ENCODE assay signal across 21 cellular contexts in the genomic region with DNA sequence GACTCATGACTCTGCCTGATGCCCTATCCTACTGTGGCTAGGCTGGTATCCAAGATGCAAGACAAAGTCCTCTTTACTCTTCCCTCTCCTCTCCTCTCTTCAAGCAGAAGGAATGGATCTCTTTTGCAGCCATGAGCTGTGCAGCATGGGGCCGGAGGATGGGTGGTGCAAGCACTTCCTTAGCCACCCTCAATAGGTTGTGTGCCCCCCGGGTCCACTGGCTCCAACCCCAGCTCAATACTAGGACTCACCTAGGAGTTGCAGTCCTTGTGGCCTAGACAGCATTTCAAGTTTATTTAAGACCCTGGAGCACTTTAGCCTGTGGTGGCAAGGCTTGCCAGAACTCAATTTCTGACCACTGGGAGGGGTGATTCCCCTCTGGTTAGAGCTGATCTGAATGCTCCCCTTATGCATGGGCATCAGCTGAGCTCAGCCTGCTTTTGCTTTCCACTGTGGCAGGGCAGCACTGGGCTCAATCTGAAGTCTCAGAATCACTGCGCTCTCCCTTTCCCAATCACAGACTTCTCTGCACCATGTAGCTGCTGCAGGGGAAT. TPM values are rescaled to one million over a fixed set of nuclear protein-coding genes. Genes with fewer than 3 reads are reported as not detected.
DNase-seq lines count a peak whose midpoint lies in the region; ATAC-seq and TF ChIP-seq lines count a peak whose summit lies in the region.
"Had no signal": no experiment of that assay in that cellular context is flagged by ENCODE, and none has a peak within 500 bp of the region (broad histone marks: within the 10 kb centered on the region; RNA-seq: fewer than 3 reads in every experiment).

No MANE protein-coding gene starts in this region.

- no peak overlapping the region for H3K4me3 ChIP-seq in A673 (ENCODE audit: low read depth, low read length, poor library complexity, severe bottlenecking)
- H3K4me3 ChIP-seq: GM12878 had no signal

- no peaks in the 10 kb centered on the region for H3K36me3 Mint-ChIP-seq in activated CD8-positive, alpha-beta memory T cell treated with anti-CD3 and anti-CD28 coated beads, Interleukin-2, amount 10 ng/mL, durations not matched to agents 7 days and 5 days
- no peaks in the 10 kb centered on the region for H3K36me3 Mint-ChIP-seq in stimulated activated effector memory CD8-positive, alpha-beta T cell treated with anti-CD3 and anti-CD28 coated beads, Interleukin-12 subunit alpha, Interleukin-12 subunit beta, amount 100 ng/mL, for 72 hours

- DNase-seq in activated CD8-positive, alpha-beta memory T cell treated with anti-CD3 and anti-CD28 coated beads for 24 hours: peak; percentile 49
- DNase-seq in activated CD8-positive, alpha-beta memory T cell treated with anti-CD3 and anti-CD28 coated beads, Interleukin-2, amount 10 ng/mL, durations not matched to agents 7 days and 5 days: no peak
- DNase-seq in GM13976 (ENCODE audit: low spot score): peak; percentile 1
- peak; percentile 41 for DNase-seq in islet precursor cell
- no peak for DNase-seq in stimulated activated effector memory CD8-positive, alpha-beta T cell treated with anti-CD3 and anti-CD28 coated beads, Interleukin-12 subunit alpha, Interleukin-12 subunit beta, amount 100 ng/mL, for 72 hours (ENCODE audit: low spot score in 2 of 2)
- DNase-seq in A673 (ENCODE audit: low spot score): no peak
- DNase-seq: Caco-2; DMS53; KG1; NCI-H1048; NCI-H146; NCI-H2081 treated with DMSO at 0.1 percent for 48 hours; NCI-H226; NCI-H69; NK-92 treated with Interleukin-12 subunit alpha and Interleukin-12 subunit beta, amount 100 ng/mL, for 24 hours; OCI-M1 had no signal

- H3K9me3 ChIP-seq in A673 (ENCODE audit: low read depth, low read length, poor library complexity, severe bottlenecking): no peaks in the 10 kb centered on the region
- H3K9me3 ChIP-seq: Caco-2 had no signal

- POLR2A ChIA-PET in A673 (lab: Charles Lee; ENCODE audit: low non-redundant PET): no interaction called here

- BruUV-seq in A673 (replicated peaks; lab: Mats Ljungman, UMichigan): no TSS peak

- TF ChIP-seq CTCF in GM13976 (IDR thresholded peaks at IDR 0.05; ENCODE audit: borderline replicate concordance, control extremely low read depth, extremely low read depth, insufficient read depth, missing control alignments) (no peak), A673 (conservative IDR thresholded peaks at IDR 0.05; ENCODE audit: low read depth, low read length) (no peak)

- no peak overlapping the region for H3K27ac Mint-ChIP-seq in activated CD8-positive, alpha-beta memory T cell treated with anti-CD3 and anti-CD28 coated beads, Interleukin-2, amount 10 ng/mL, durations not matched to agents 7 days and 5 days
- no peak overlapping the region for H3K27ac Mint-ChIP-seq in stimulated activated effector memory CD8-positive, alpha-beta T cell treated with anti-CD3 and anti-CD28 coated beads, Interleukin-12 subunit alpha, Interleukin-12 subunit beta, amount 100 ng/mL, for 72 hours

- H3K4me3 Mint-ChIP-seq in activated CD8-positive, alpha-beta memory T cell treated with anti-CD3 and anti-CD28 coated beads, Interleukin-2, amount 10 ng/mL, durations not matched to agents 7 days and 5 days: no peak overlapping the region
- H3K4me3 Mint-ChIP-seq in stimulated activated effector memory CD8-positive, alpha-beta T cell treated with anti-CD3 and anti-CD28 coated beads, Interleukin-12 subunit alpha, Interleukin-12 subunit beta, amount 100 ng/mL, for 72 hours: no peak overlapping the region

- H3K27me3 Mint-ChIP-seq in activated CD8-positive, alpha-beta memory T cell treated with anti-CD3 and anti-CD28 coated beads, Interleukin-2, amount 10 ng/mL, durations not matched to agents 7 days and 5 days: peaks cover 5% of the 10 kb centered on the region

- intact Hi-C loops in A673 (cut with micrococcal nuclease; ENCODE audit: unreplicated experiment): no loop called here

- in situ Hi-C loops in GM13976 (cut with MboI; ENCODE audit: low sequenced_read_pairs, unreplicated experiment): no loop called here

- no peak for ATAC-seq in activated CD8-positive, alpha-beta memory T cell treated with anti-CD3 and anti-CD28 coated beads, Interleukin-2, amount 10 ng/mL, durations not matched to agents 7 days and 5 days
- peak; percentile 16 for ATAC-seq in stimulated activated effector memory CD8-positive, alpha-beta T cell treated with anti-CD3 and anti-CD28 coated beads, Interleukin-12 subunit alpha, Interleukin-12 subunit beta, amount 100 ng/mL, for 72 hours
- ATAC-seq in GM18517 (IDR thresholded peaks at IDR 0.05; ENCODE audit: unreplicated experiment) (no peak), HG03520 (IDR thresholded peaks at IDR 0.05; ENCODE audit: unreplicated experiment) (no peak)
- ATAC-seq: GM12878 had no signal

- H3K9me3 Mint-ChIP-seq in activated CD8-positive, alpha-beta memory T cell treated with anti-CD3 and anti-CD28 coated beads, Interleukin-2, amount 10 ng/mL, durations not matched to agents 7 days and 5 days (ENCODE audit: low read depth): no peaks in the 10 kb centered on the region
- H3K9me3 Mint-ChIP-seq in stimulated activated effector memory CD8-positive, alpha-beta T cell treated with anti-CD3 and anti-CD28 coated beads, Interleukin-12 subunit alpha, Interleukin-12 subunit beta, amount 100 ng/mL, for 72 hours: no peaks in the 10 kb centered on the region

- H3K4me1 ChIP-seq in A673 (ENCODE audit: insufficient read depth, low read length, poor library complexity, severe bottlenecking): no peaks in the 10 kb centered on the region
- H3K4me1 ChIP-seq: Caco-2 had no signal

- CTCF ChIA-PET in activated CD8-positive, alpha-beta memory T cell treated with anti-CD3 and anti-CD28 coated beads, Interleukin-2, amount 10 ng/mL, durations not matched to agents 7 days and 5 days (lab: Charles Lee): interaction anchor here (1.1 to 3.7 kb wide), 2 partner anchors 11 to 73 kb away, joined by 3 to 14 read pairs; no protein-coding TSS in a partner anchor
- CTCF ChIA-PET in A673 (lab: Charles Lee): no interaction called here

- H3K27ac ChIP-seq in A673 (ENCODE audit: low read depth, low read length, poor library complexity, severe bottlenecking): no peak overlapping the region
- H3K27ac ChIP-seq: C4-2B had no signal

- no peaks in the 10 kb centered on the region for H3K27me3 ChIP-seq in A673 (replicated peaks; ENCODE audit: insufficient read depth, low read depth, low read length, poor library complexity)

- H3K4me1 Mint-ChIP-seq in activated CD8-positive, alpha-beta memory T cell treated with anti-CD3 and anti-CD28 coated beads, Interleukin-2, amount 10 ng/mL, durations not matched to agents 7 days and 5 days: no peaks in the 10 kb centered on the region
- H3K4me1 Mint-ChIP-seq in stimulated activated effector memory CD8-positive, alpha-beta T cell treated with anti-CD3 and anti-CD28 coated beads, Interleukin-12 subunit alpha, Interleukin-12 subunit beta, amount 100 ng/mL, for 72 hours: peaks cover 4% of the 10 kb centered on the region

- no peaks in the 10 kb centered on the region for H3K36me3 ChIP-seq in A673 (ENCODE audit: insufficient read depth, low read length, poor library complexity, severe bottlenecking)

RNA-seq across cellular contexts. Expression of gene GRM4, which starts 29.0 kb away (rescaled TPM):
- total RNA-seq in activated CD8-positive, alpha-beta memory T cell treated with anti-CD3 and anti-CD28 coated beads, Interleukin-2, amount 10 ng/mL, durations not matched to agents 7 days and 5 days: not detected
- total RNA-seq in A673 (2021): 0.26 and 0.41 TPM in 2 replicates
- total RNA-seq: M059J had no signal

Comparison
In these comparisons a context has a peak if more than half of its experiments do, and no peak if none do; other contexts are left out.
1. DNase-seq: peak in activated CD8-positive, alpha-beta memory T cell treated with anti-CD3 and anti-CD28 coated beads for 24 hours (single experiment), GM13976 (single experiment) and islet precursor cell (single experiment); none in activated CD8-positive, alpha-beta memory T cell treated with anti-CD3 and anti-CD28 coated beads, Interleukin-2, amount 10 ng/mL, durations not matched to agents 7 days and 5 days (single experiment), stimulated activated effector memory CD8-positive, alpha-beta T cell treated with anti-CD3 and anti-CD28 coated beads, Interleukin-12 subunit alpha, Interleukin-12 subunit beta, amount 100 ng/mL, for 72 hours (0 of 2) and A673 (single experiment).